Comparison of ENCODE assay signal across 8 cellular contexts in genomic region chr19:9323557-9323918, GRCh38. TPM values are rescaled to one million over a fixed set of nuclear protein-coding genes. Genes with fewer than 3 reads are reported as not detected.
A peak's percentile ranks its signal among the peaks of the same experiment; 100 is the strongest.
DNase-seq lines count a peak whose midpoint lies in the region; ATAC-seq and TF ChIP-seq lines count a peak whose summit lies in the region.

No MANE protein-coding gene starts in this region.

- peaks cover 0 to 30% (median 19%) of the 10 kb centered on the region in 3 donors for H3K9me3 Mint-ChIP-seq in T-cell

- peak; percentile 64 for DNase-seq in activated CD4-positive, alpha-beta T cell treated with anti-CD3 and anti-CD28 coated beads for 48 hours
- no peak for DNase-seq in activated CD4-positive, alpha-beta T cell treated with anti-CD3 and anti-CD28 coated beads for 4 hours
- peak; percentile 85 for DNase-seq in NCI-H1092 treated with DMSO at 0.1 percent for 48 hours (lab: John Stamatoyannopoulos, UW)
- DNase-seq in T-cell, result peak in 6 of 34 experiments; percentile 8 to 43 (median 16)
- peak; percentile 72 for DNase-seq in colonic mucosa
- DNase-seq in left kidney (ENCODE audit: low read depth, low spot score), result peak; percentile 87
- DNase-seq in stimulated activated CD4-positive, alpha-beta T cell treated with anti-CD3 and anti-CD28 coated beads, Interleukin-4, amount 100 ng/mL, for 24 hours, result peak; percentile 54

- intact Hi-C loops in colonic mucosa (cut with DNase I), result loop anchor here (10.0 kb wide), 1 partner anchor 111 kb away; the partner anchor contains the start of gene ZNF266

- H3K27me3 Mint-ChIP-seq in T-cell, result no peaks in the 10 kb centered on the region

- H3K9me3 ChIP-seq in colonic mucosa, result no peaks in the 10 kb centered on the region

- ATAC-seq in HG02588 (IDR thresholded peaks at IDR 0.05; ENCODE audit: unreplicated experiment), result peak; percentile 33
- ATAC-seq in T-cell (replicated peaks in 1 of 4), result peak; percentile 6 to 48 (median 32)

- H3K4me1 ChIP-seq in colonic mucosa, result no peaks in the 10 kb centered on the region

- H3K27ac Mint-ChIP-seq in T-cell, result peak overlapping the region; percentile 97

- H3K4me3 Mint-ChIP-seq in T-cell, result peak overlapping the region; percentile 84 to 95 (median 90)

- peak overlapping the region; percentile 84 for H3K27ac ChIP-seq in colonic mucosa

- H3K36me3 ChIP-seq in colonic mucosa, result no peaks in the 10 kb centered on the region

- peaks cover 29 to 32% (median 31%) of the 10 kb centered on the region in 3 donors for H3K4me1 Mint-ChIP-seq in T-cell

- peak overlapping the region; percentile 82 for H3K4me3 ChIP-seq in colonic mucosa

- POLR2A ChIA-PET in T-cell (lab: Charles Lee), result interaction anchor here (0.6 to 0.7 kb wide), 3 partner anchors 13 to 303 kb away, joined by 3 to 5 read pairs (median 4); no protein-coding TSS in a partner anchor

- H3K36me3 Mint-ChIP-seq in T-cell, result peaks cover 34% of the 10 kb centered on the region

- CTCF ChIA-PET in T-cell (lab: Charles Lee), result interaction anchor here (0.6 to 1.0 kb wide), 6 partner anchors 10 to 260 kb away, joined by 3 to 11 read pairs (median 4); partner anchors contain the start of gene ZNF266 (in 1 of the 2)

- H3K27me3 ChIP-seq in colonic mucosa, result no peaks in the 10 kb centered on the region

- no peak for TF ChIP-seq CTCF in colonic mucosa (IDR thresholded peaks at IDR 0.05)

- peak overlapping the region in 1 of 2 donors; percentile 61 for H3K9ac ChIP-seq in colonic mucosa (ENCODE audit: low read depth in 2 of 2, low read length in 2 of 2)

RNA-seq across cellular contexts. Expression of gene ZNF559, which starts 0.4 kb away (rescaled TPM):
- total RNA-seq in T-cell, result 10 to 100 TPM; 14.5 to 41.1 (median 34.7) TPM
- total RNA-seq in colonic mucosa, result 1 to 10 TPM; 7.7 to 7.8 TPM

RNA-seq across cellular contexts. Expression of gene ZNF699, which starts 13.9 kb away (rescaled TPM):
- 10 to 100 TPM; 11.3 to 23.0 (median 17.9) TPM for total RNA-seq in T-cell
- 1 to 10 TPM; 3.1 to 4.1 TPM for total RNA-seq in colonic mucosa

RNA-seq across cellular contexts. Expression of gene ZNF177, which starts 39.3 kb away (rescaled TPM):
- total RNA-seq in T-cell, result 1 to 10 TPM in 4 of 5 donors, under 1 TPM in 1; 0.89 to 2.1 (median 1.0) TPM
- total RNA-seq in colonic mucosa, result 1 to 10 TPM in 1 of 2 donors, under 1 TPM in 1; 0.88 to 1.2 TPM

Comparison
In these comparisons a context has a peak if more than half of its experiments do, and no peak if none do; other contexts are left out.
1. DNase-seq: peak in activated CD4-positive, alpha-beta T cell treated with anti-CD3 and anti-CD28 coated beads for 48 hours (single experiment), NCI-H1092 treated with DMSO at 0.1 percent for 48 hours (single experiment), colonic mucosa (single experiment), left kidney (single experiment) and stimulated activated CD4-positive, alpha-beta T cell treated with anti-CD3 and anti-CD28 coated beads, Interleukin-4, amount 100 ng/mL, for 24 hours (single experiment); none in activated CD4-positive, alpha-beta T cell treated with anti-CD3 and anti-CD28 coated beads for 4 hours (0 of 2).